ENCODE assay signal across 11 cellular contexts in genomic region chr5:95824747-95825146, GRCh38. TPM values are rescaled to one million over a fixed set of nuclear protein-coding genes. Genes with fewer than 3 reads are reported as not detected.
DNase-seq lines count a peak whose midpoint lies in the region; ATAC-seq, FAIRE-seq and TF ChIP-seq lines count a peak whose summit lies in the region.
"Had no signal": no experiment of that assay in that cellular context is flagged by ENCODE, and none has a peak within 500 bp of the region (broad histone marks: within the 10 kb centered on the region; RNA-seq: fewer than 3 reads in every experiment).

No MANE protein-coding gene starts in this region.

- no peaks in the 10 kb centered on the region for H3K9me3 ChIP-seq in transverse colon
- H3K9me3 ChIP-seq: SK-N-SH had no signal

- in situ Hi-C loops in transverse colon (cut with MboI; ENCODE audit: low pct_ligation_motif_present in 1 of 4, low pct_unique_long_range_greater_than_20kb in 1 of 4, low sequenced_read_pairs in 3 of 4) = no loop called here

- H3K4me3 ChIP-seq in transverse colon = no peak overlapping the region

- no peak for TF ChIP-seq POLR2A in transverse colon (IDR thresholded peaks at IDR 0.05)

- no peaks in the 10 kb centered on the region for H3K27me3 Mint-ChIP-seq in activated naive CD4-positive, alpha-beta T cell treated with anti-CD3 and anti-CD28 coated beads, Interleukin-2, amount 10 ng/mL, durations not matched to agents 7 days and 5 days
- H3K27me3 Mint-ChIP-seq in activated naive CD8-positive, alpha-beta T cell treated with anti-CD3 and anti-CD28 coated beads, Interleukin-2, amount 10 ng/mL, durations not matched to agents 7 days and 5 days = no peaks in the 10 kb centered on the region
- no peaks in the 10 kb centered on the region for H3K27me3 Mint-ChIP-seq in memory B cell

- WGBS in transverse colon (ENCODE audit: low coverage in 1 of 2), 2 donors = 93 to 94% methylated on average over 4 to 5 of the region's 5 CpGs

- DNase-seq in activated naive CD4-positive, alpha-beta T cell treated with anti-CD3 and anti-CD28 coated beads, Interleukin-2, amount 10 ng/mL, durations not matched to agents 7 days and 5 days = no peak
- no peak for DNase-seq in activated naive CD4-positive, alpha-beta T cell treated with anti-CD3 and anti-CD28 coated beads, Interleukin-2, amount 50 U/mL, for 16 hours
- DNase-seq in activated naive CD8-positive, alpha-beta T cell treated with anti-CD3 and anti-CD28 coated beads, Interleukin-2, amount 10 ng/mL, durations not matched to agents 7 days and 5 days = no peak
- DNase-seq in memory B cell (ENCODE audit: low spot score in 2 of 2) (no peak), transverse colon (no peak), SHP77 (lab: John Stamatoyannopoulos, UW) (no peak), HTR-8/SVneo (ENCODE audit: insufficient read length, low spot score) (no peak), T1000 (lab: John Stamatoyannopoulos, UW) (no peak)
- DNase-seq: foreskin keratinocyte, NCI-H187 treated with DMSO at 0.1 percent for 48 hours, SK-N-SH had no signal

- peaks cover 57% of the 10 kb centered on the region for H3K4me1 Mint-ChIP-seq in activated naive CD4-positive, alpha-beta T cell treated with anti-CD3 and anti-CD28 coated beads, Interleukin-2, amount 10 ng/mL, durations not matched to agents 7 days and 5 days
- peaks cover 47% of the 10 kb centered on the region for H3K4me1 Mint-ChIP-seq in activated naive CD8-positive, alpha-beta T cell treated with anti-CD3 and anti-CD28 coated beads, Interleukin-2, amount 10 ng/mL, durations not matched to agents 7 days and 5 days
- peaks cover 28% of the 10 kb centered on the region for H3K4me1 Mint-ChIP-seq in memory B cell

- peak overlapping the region; percentile 92 to 94 (median 93) for H3K27ac ChIP-seq in transverse colon
- H3K27ac ChIP-seq: foreskin keratinocyte had no signal

- POLR2A ChIA-PET in activated naive CD8-positive, alpha-beta T cell treated with anti-CD3 and anti-CD28 coated beads, Interleukin-2, amount 10 ng/mL, durations not matched to agents 7 days and 5 days (lab: Charles Lee) = interaction anchor here (2.3 to 9.3 kb wide), 4 partner anchors 11 to 178 kb away, joined by 9 to 97 read pairs (median 42); partner anchors contain the start of gene RFESD

- ATAC-seq in activated naive CD8-positive, alpha-beta T cell treated with anti-CD3 and anti-CD28 coated beads, Interleukin-2, amount 10 ng/mL, durations not matched to agents 7 days and 5 days (ENCODE audit: low read depth) = peak; percentile 0
- no peak for ATAC-seq in memory B cell (ENCODE audit: low read depth)
- ATAC-seq: foreskin keratinocyte had no signal

- H3K27ac Mint-ChIP-seq in activated naive CD4-positive, alpha-beta T cell treated with anti-CD3 and anti-CD28 coated beads, Interleukin-2, amount 10 ng/mL, durations not matched to agents 7 days and 5 days = peak overlapping the region; percentile 97
- peak overlapping the region; percentile 93 for H3K27ac Mint-ChIP-seq in activated naive CD8-positive, alpha-beta T cell treated with anti-CD3 and anti-CD28 coated beads, Interleukin-2, amount 10 ng/mL, durations not matched to agents 7 days and 5 days
- peak overlapping the region; percentile 92 for H3K27ac Mint-ChIP-seq in memory B cell

- no peaks in the 10 kb centered on the region for H3K27me3 ChIP-seq in transverse colon
- H3K27me3 ChIP-seq: foreskin keratinocyte had no signal

- no peaks in the 10 kb centered on the region for H3K9me3 Mint-ChIP-seq in activated naive CD4-positive, alpha-beta T cell treated with anti-CD3 and anti-CD28 coated beads, Interleukin-2, amount 10 ng/mL, durations not matched to agents 7 days and 5 days
- no peaks in the 10 kb centered on the region for H3K9me3 Mint-ChIP-seq in activated naive CD8-positive, alpha-beta T cell treated with anti-CD3 and anti-CD28 coated beads, Interleukin-2, amount 10 ng/mL, durations not matched to agents 7 days and 5 days
- no peaks in the 10 kb centered on the region for H3K9me3 Mint-ChIP-seq in memory B cell

- no peak for FAIRE-seq in HTR-8/SVneo (lab: Jason Lieb, UNC)

- peak overlapping the region; percentile 96 for H3K4me3 Mint-ChIP-seq in activated naive CD4-positive, alpha-beta T cell treated with anti-CD3 and anti-CD28 coated beads, Interleukin-2, amount 10 ng/mL, durations not matched to agents 7 days and 5 days
- H3K4me3 Mint-ChIP-seq in activated naive CD8-positive, alpha-beta T cell treated with anti-CD3 and anti-CD28 coated beads, Interleukin-2, amount 10 ng/mL, durations not matched to agents 7 days and 5 days = peak overlapping the region; percentile 98
- H3K4me3 Mint-ChIP-seq in memory B cell = peak overlapping the region; percentile 52

- peaks cover 6 to 68% (median 49%) of the 10 kb centered on the region in 4 donors for H3K4me1 ChIP-seq in transverse colon

- peaks cover 21% of the 10 kb centered on the region for H3K36me3 Mint-ChIP-seq in activated naive CD4-positive, alpha-beta T cell treated with anti-CD3 and anti-CD28 coated beads, Interleukin-2, amount 10 ng/mL, durations not matched to agents 7 days and 5 days
- H3K36me3 Mint-ChIP-seq in activated naive CD8-positive, alpha-beta T cell treated with anti-CD3 and anti-CD28 coated beads, Interleukin-2, amount 10 ng/mL, durations not matched to agents 7 days and 5 days = peaks cover 4% of the 10 kb centered on the region
- H3K36me3 Mint-ChIP-seq in memory B cell = no peaks in the 10 kb centered on the region

- intact Hi-C loops in transverse colon (cut with DNase I; ENCODE audit: low total_unique reads) = no loop called here

- H3K36me3 ChIP-seq in transverse colon = no peaks in the 10 kb centered on the region

- TF ChIP-seq CTCF in transverse colon (IDR thresholded peaks at IDR 0.05) = no peak

- no peak for TF ChIP-seq EP300 in transverse colon (IDR thresholded peaks at IDR 0.05; ENCODE audit: low read depth)

- CTCF ChIA-PET in activated naive CD4-positive, alpha-beta T cell treated with anti-CD3 and anti-CD28 coated beads, Interleukin-2, amount 10 ng/mL, durations not matched to agents 7 days and 5 days (lab: Charles Lee) = interaction anchor here (1.0 to 6.0 kb wide), 6 partner anchors 9 to 43 kb away, joined by 3 to 18 read pairs (median 6); no protein-coding TSS in a partner anchor

RNA-seq across cellular contexts. Expression of gene GLRX, which starts 2.2 kb away (rescaled TPM):
- total RNA-seq in activated naive CD8-positive, alpha-beta T cell treated with anti-CD3 and anti-CD28 coated beads, Interleukin-2, amount 10 ng/mL, durations not matched to agents 7 days and 5 days = 10 to 100 TPM; 70.6 to 72.9 TPM
- 100 to 1,000 TPM in 1 of 4 donors, 10 to 100 TPM in 3; 50.5 to 112 (median 64.4) TPM for total RNA-seq in transverse colon
